24 cellular contexts compared by ENCODE assay signal in the genomic region with DNA sequence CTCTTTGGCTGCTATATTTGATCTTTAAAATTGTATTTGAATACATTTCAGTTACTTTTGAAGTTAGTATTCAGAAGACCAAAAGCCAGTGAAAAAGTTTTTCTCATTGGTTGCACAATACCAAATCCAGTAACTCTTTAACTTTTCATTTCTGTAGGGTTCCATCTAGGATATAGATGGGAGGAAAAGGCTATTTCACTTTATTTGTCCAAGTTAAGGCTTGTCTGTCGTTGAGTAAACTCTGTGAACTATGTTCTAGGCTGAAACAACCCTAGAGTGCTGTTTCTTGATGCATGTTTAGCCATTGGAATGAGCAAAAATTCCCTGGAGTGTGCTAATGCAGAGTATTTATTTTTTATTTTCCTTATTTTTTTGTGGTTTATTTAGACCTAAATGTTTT.
"Had no signal": no experiment of that assay in that cellular context is flagged by ENCODE, and none has a peak within 500 bp of the region (broad histone marks: within the 10 kb centered on the region; RNA-seq: fewer than 3 reads in every experiment).

No MANE protein-coding gene starts in this region.

- H3K36me3 Mint-ChIP-seq: memory B cell; naive thymus-derived CD4-positive, alpha-beta T cell had no signal

- H3K27me3 Mint-ChIP-seq: dendritic cell treated with granulocyte-macrophage colony-stimulating factor and Interleukin-4, amounts not matched to agents 40 ng/mL and 50 ng/mL, for 4 days; effector memory CD8-positive, alpha-beta T cell; memory B cell; naive thymus-derived CD4-positive, alpha-beta T cell had no signal

- H3K4me3 Mint-ChIP-seq: dendritic cell treated with granulocyte-macrophage colony-stimulating factor and Interleukin-4, amounts not matched to agents 40 ng/mL and 50 ng/mL, for 4 days; effector memory CD8-positive, alpha-beta T cell; endodermal cell; memory B cell; naive thymus-derived CD4-positive, alpha-beta T cell had no signal

- H3K4me3 ChIP-seq: colonic mucosa, esophagus squamous epithelium, gastrocnemius medialis, heart right ventricle, left ventricle myocardium inferior, lung had no signal

- H3K9me3 Mint-ChIP-seq: endodermal cell had no signal

- H3K4me1 Mint-ChIP-seq: endodermal cell, memory B cell had no signal

- H3K4me1 ChIP-seq: colonic mucosa, esophagus squamous epithelium, gastrocnemius medialis, heart right ventricle, left ventricle myocardium inferior had no signal

- ATAC-seq: effector memory CD8-positive, alpha-beta T cell; esophagus mucosa; gastrocnemius medialis; heart right ventricle; naive thymus-derived CD4-positive, alpha-beta T cell had no signal

- H3K27ac Mint-ChIP-seq: dendritic cell treated with granulocyte-macrophage colony-stimulating factor and Interleukin-4, amounts not matched to agents 40 ng/mL and 50 ng/mL, for 4 days; effector memory CD8-positive, alpha-beta T cell; endodermal cell; memory B cell; naive thymus-derived CD4-positive, alpha-beta T cell had no signal

- H3K27me3 ChIP-seq: colonic mucosa, esophagus squamous epithelium, gastrocnemius medialis, heart right ventricle had no signal

- H3K9me3 ChIP-seq: colonic mucosa, esophagus squamous epithelium, gastrocnemius medialis had no signal

- DNase-seq: colonic mucosa; cortex of kidney; effector CD8-positive, alpha-beta T cell; effector memory CD8-positive, alpha-beta T cell; endodermal cell; erythroblast; esophagus squamous epithelium; foreskin fibroblast; foreskin melanocyte; gastrocnemius medialis; glutamatergic neuron; head of caudate nucleus; heart right ventricle; hippocampal formation; left ventricle myocardium inferior; mammary epithelial cell; mesendoderm; midbrain; naive thymus-derived CD4-positive, alpha-beta T cell had no signal

- H3K36me3 ChIP-seq: colonic mucosa, esophagus squamous epithelium, gastrocnemius medialis, heart right ventricle, left ventricle myocardium inferior had no signal

- H3K27ac ChIP-seq: colonic mucosa, epithelial cell of prostate, esophagus squamous epithelium, gastrocnemius medialis, heart right ventricle, left ventricle myocardium inferior had no signal
